In genomic region chr11:72266960-72267359, GRCh38 we compare ENCODE assay signal across 7 cellular contexts. TPM values are rescaled to one million over a fixed set of nuclear protein-coding genes. Genes with fewer than 3 reads are reported as not detected.
"Had no signal": no experiment of that assay in that cellular context is flagged by ENCODE, and none has a peak within 500 bp of the region (broad histone marks: within the 10 kb centered on the region; RNA-seq: fewer than 3 reads in every experiment).

No MANE protein-coding gene starts in this region.

RNA-seq across cellular contexts. Expression of gene PHOX2A, which starts 23.0 kb away (rescaled TPM):
- total RNA-seq: M059J, NCI-H460, PC-3, Peyer's patch, Right ventricle myocardium superior, SJSA1 had no signal

RNA-seq across cellular contexts. Expression of gene FOLR2, which starts 50.4 kb away (rescaled TPM):
- total RNA-seq: M059J, NCI-H460, PC-3, SJSA1 had no signal
- polyA plus RNA-seq: SK-N-SH had no signal
